ENCODE assay signal across 3 cellular contexts in genomic region chr1:154797175-154797574, GRCh38.
TF ChIP-seq lines count a peak whose summit lies in the region.

No MANE protein-coding gene starts in this region.

TF ChIP-seq in HEK293, 187 proteins besides CTCF, POLR2A, EP300 and RAD21:
- TF ChIP-seq ZNF768 (tag by site-specific recombination; IDR thresholded peaks at IDR 0.05), result 0 out of 2 replicates have a peak, but pooled peaks have one; percentile 47
- TF ChIP-seq ZNF174 (tag by site-specific recombination; IDR thresholded peaks at IDR 0.05), result no peak

TF ChIP-seq in K562, 482 proteins besides CTCF, POLR2A, EP300 and RAD21 (continued from another document):
- TF ChIP-seq BCOR (IDR thresholded peaks at IDR 0.05) (peak; percentile 44; the same call in 1 of the 2 replicates), ZFP36 (IDR thresholded peaks at IDR 0.05; ENCODE audit: low read depth, low read length, partially characterized antibody) (peak; percentile 76), TAF1 (IDR thresholded peaks at IDR 0.05; ENCODE audit: control insufficient read depth, extremely low read depth, insufficient read depth, low read length, severe bottlenecking) (no peak), RBM25 (IDR thresholded peaks at IDR 0.05; ENCODE audit: low read depth, low read length, severe bottlenecking) (peak; percentile 91)
- TF ChIP-seq, protein P1, sequence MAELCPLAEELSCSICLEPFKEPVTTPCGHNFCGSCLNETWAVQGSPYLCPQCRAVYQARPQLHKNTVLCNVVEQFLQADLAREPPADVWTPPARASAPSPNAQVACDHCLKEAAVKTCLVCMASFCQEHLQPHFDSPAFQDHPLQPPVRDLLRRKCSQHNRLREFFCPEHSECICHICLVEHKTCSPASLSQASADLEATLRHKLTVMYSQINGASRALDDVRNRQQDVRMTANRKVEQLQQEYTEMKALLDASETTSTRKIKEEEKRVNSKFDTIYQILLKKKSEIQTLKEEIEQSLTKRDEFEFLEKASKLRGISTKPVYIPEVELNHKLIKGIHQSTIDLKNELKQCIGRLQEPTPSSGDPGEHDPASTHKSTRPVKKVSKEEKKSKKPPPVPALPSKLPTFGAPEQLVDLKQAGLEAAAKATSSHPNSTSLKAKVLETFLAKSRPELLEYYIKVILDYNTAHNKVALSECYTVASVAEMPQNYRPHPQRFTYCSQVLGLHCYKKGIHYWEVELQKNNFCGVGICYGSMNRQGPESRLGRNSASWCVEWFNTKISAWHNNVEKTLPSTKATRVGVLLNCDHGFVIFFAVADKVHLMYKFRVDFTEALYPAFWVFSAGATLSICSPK (IDR thresholded peaks at IDR 0.05; ENCODE audit: borderline replicate concordance), result no peak

TF ChIP-seq in H1, 55 proteins besides CTCF, POLR2A, EP300 and RAD21:
- TF ChIP-seq KDM1A (IDR thresholded peaks at IDR 0.05; ENCODE audit: borderline replicate concordance, low read length) (peak; percentile 61; the same call in 1 of the 2 replicates), RNF2 (IDR thresholded peaks at IDR 0.05; ENCODE audit: borderline replicate concordance, low read depth, low read length, missing control alignments, poor library complexity, severe bottlenecking) (no peak), BCL11A (IDR thresholded peaks at IDR 0.05; ENCODE audit: low read depth in 2 of 2, low read length in 2 of 2) (no peak)
